ENCODE assay signal across 15 cellular contexts in genomic region chr7:105315357-105315756, GRCh38.
"Had no signal": no experiment of that assay in that cellular context is flagged by ENCODE, and none has a peak within 500 bp of the region (broad histone marks: within the 10 kb centered on the region; RNA-seq: fewer than 3 reads in every experiment).

No MANE protein-coding gene starts in this region.

- ATAC-seq: activated CD4-positive, CD25-positive, alpha-beta regulatory T cell treated with anti-CD3 and anti-CD28 coated beads, Interleukin-2, amount 50 U/mL, for 24 hours; naive thymus-derived CD8-positive, alpha-beta T cell; stimulated activated effector memory CD8-positive, alpha-beta T cell treated with anti-CD3 and anti-CD28 coated beads, Interleukin-12 subunit alpha, Interleukin-12 subunit beta, amount 100 ng/mL, for 72 hours had no signal

- H3K4me2 ChIP-seq: hepatocyte had no signal

- H3K4me3 ChIP-seq: hepatocyte, lung had no signal

- H3K27me3 ChIP-seq: hepatocyte, neutrophil had no signal

- H3K27me3 Mint-ChIP-seq: activated naive CD8-positive, alpha-beta T cell treated with anti-CD3 and anti-CD28 coated beads, Interleukin-2, amount 10 ng/mL, durations not matched to agents 7 days and 5 days; naive thymus-derived CD8-positive, alpha-beta T cell had no signal

- H3K27ac Mint-ChIP-seq: activated naive CD8-positive, alpha-beta T cell treated with anti-CD3 and anti-CD28 coated beads, Interleukin-2, amount 10 ng/mL, durations not matched to agents 7 days and 5 days; stimulated activated effector memory CD8-positive, alpha-beta T cell treated with anti-CD3 and anti-CD28 coated beads, Interleukin-12 subunit alpha, Interleukin-12 subunit beta, amount 100 ng/mL, for 72 hours had no signal

- H2AFZ ChIP-seq: hepatocyte had no signal

- H3K36me3 Mint-ChIP-seq: activated naive CD8-positive, alpha-beta T cell treated with anti-CD3 and anti-CD28 coated beads, Interleukin-2, amount 10 ng/mL, durations not matched to agents 7 days and 5 days; naive thymus-derived CD8-positive, alpha-beta T cell; stimulated activated effector memory CD8-positive, alpha-beta T cell treated with anti-CD3 and anti-CD28 coated beads, Interleukin-12 subunit alpha, Interleukin-12 subunit beta, amount 100 ng/mL, for 72 hours had no signal

- H3K36me3 ChIP-seq: neutrophil had no signal

- H3K27ac ChIP-seq: epithelial cell of prostate, hepatocyte, neutrophil had no signal

- FAIRE-seq: bronchial epithelial cell had no signal

- H3K9me3 ChIP-seq: neutrophil had no signal

- H3K9me3 Mint-ChIP-seq: activated naive CD8-positive, alpha-beta T cell treated with anti-CD3 and anti-CD28 coated beads, Interleukin-2, amount 10 ng/mL, durations not matched to agents 7 days and 5 days; naive thymus-derived CD8-positive, alpha-beta T cell; stimulated activated effector memory CD8-positive, alpha-beta T cell treated with anti-CD3 and anti-CD28 coated beads, Interleukin-12 subunit alpha, Interleukin-12 subunit beta, amount 100 ng/mL, for 72 hours had no signal

- H3K4me3 Mint-ChIP-seq: activated naive CD8-positive, alpha-beta T cell treated with anti-CD3 and anti-CD28 coated beads, Interleukin-2, amount 10 ng/mL, durations not matched to agents 7 days and 5 days; naive thymus-derived CD8-positive, alpha-beta T cell; stimulated activated effector memory CD8-positive, alpha-beta T cell treated with anti-CD3 and anti-CD28 coated beads, Interleukin-12 subunit alpha, Interleukin-12 subunit beta, amount 100 ng/mL, for 72 hours had no signal

- DNase-seq: activated CD4-positive, alpha-beta T cell treated with anti-CD3 and anti-CD28 coated beads, Interleukin-2, amount 50 U/mL, for 1 hour; activated CD8-positive, alpha-beta memory T cell treated with anti-CD3 and anti-CD28 coated beads for 24 hours; activated naive CD4-positive, alpha-beta T cell; activated naive CD8-positive, alpha-beta T cell treated with anti-CD3 and anti-CD28 coated beads, Interleukin-2, amount 10 ng/mL, durations not matched to agents 7 days and 5 days; aorta; kidney glomerular epithelial cell; naive thymus-derived CD8-positive, alpha-beta T cell; retina had no signal
